Comparison of ENCODE assay signal across 25 cellular contexts in genomic region chr15:84001655-84002054, GRCh38.
"Had no signal": no experiment of that assay in that cellular context is flagged by ENCODE, and none has a peak within 500 bp of the region (broad histone marks: within the 10 kb centered on the region; RNA-seq: fewer than 3 reads in every experiment).

No MANE protein-coding gene starts in this region.

- H3K27me3 Mint-ChIP-seq: activated CD4-positive, alpha-beta memory T cell treated with anti-CD3 and anti-CD28 coated beads for 36 hours had no signal

- H3K4me1 Mint-ChIP-seq: activated CD4-positive, alpha-beta T cell treated with anti-CD3 and anti-CD28 coated beads, Interleukin-2, amount 10 ng/mL, durations not matched to agents 7 days and 5 days; activated naive CD8-positive, alpha-beta T cell treated with anti-CD3 and anti-CD28 coated beads, Interleukin-2, amount 50 U/mL, for 24 hours; T-helper 17 cell had no signal

- H3K4me1 ChIP-seq: ascending aorta, body of pancreas had no signal

- H3K27ac Mint-ChIP-seq: activated CD4-positive, alpha-beta memory T cell treated with anti-CD3 and anti-CD28 coated beads for 36 hours; activated CD4-positive, alpha-beta T cell treated with anti-CD3 and anti-CD28 coated beads, Interleukin-2, amount 10 ng/mL, durations not matched to agents 7 days and 5 days; activated naive CD4-positive, alpha-beta T cell treated with anti-CD3 and anti-CD28 coated beads, Interleukin-2, amount 50 U/mL, for 72 hours; activated naive CD8-positive, alpha-beta T cell treated with anti-CD3 and anti-CD28 coated beads, Interleukin-2, amount 50 U/mL, for 24 hours; T-helper 17 cell had no signal

- H3K27me3 ChIP-seq: ascending aorta, body of pancreas had no signal

- H3K4me3 ChIP-seq: ascending aorta, body of pancreas, cardiac muscle cell had no signal

- DNase-seq: activated CD4-positive, alpha-beta memory T cell treated with anti-CD3 and anti-CD28 coated beads for 36 hours; activated CD4-positive, alpha-beta T cell treated with anti-CD3 and anti-CD28 coated beads, Interleukin-2, amount 10 ng/mL, durations not matched to agents 7 days and 5 days; activated CD4-positive, CD25-positive, alpha-beta regulatory T cell; activated CD8-positive, alpha-beta memory T cell treated with anti-CD3 and anti-CD28 coated beads for 24 hours; activated effector memory CD4-positive, alpha-beta T cell treated with anti-CD3 and anti-CD28 coated beads, Interleukin-2, amount 50 U/mL, for 16 hours; activated naive CD4-positive, alpha-beta T cell treated with Interleukin-2 at 50 U/mL for 16 hours; activated naive CD8-positive, alpha-beta T cell treated with anti-CD3 and anti-CD28 coated beads, Interleukin-2, amount 50 U/mL, for 24 hours; activated T-cell treated with anti-CD3 and anti-CD28 coated beads, Interleukin-2, amount 50 U/mL, for 4 hours; amniotic stem cell; body of pancreas; Kasumi-1; KBM-7; NCI-H1105 treated with DMSO at 0.1 percent for 48 hours; NCI-H1436 treated with DMSO at 0.1 percent for 48 hours; NCI-H187 treated with DMSO at 0.1 percent for 48 hours; NCI-H2081 treated with DMSO at 0.1 percent for 48 hours; NCI-H446; NCI-H524; PC-3; SHP77 treated with DMSO at 0.1 percent for 48 hours; T-helper 17 cell; T-helper 9 cell had no signal

- H3K9me3 ChIP-seq: ascending aorta, body of pancreas had no signal

- H3K27ac ChIP-seq: ascending aorta, body of pancreas, cardiac muscle cell had no signal

- ATAC-seq: activated naive CD4-positive, alpha-beta T cell treated with anti-CD3 and anti-CD28 coated beads, Interleukin-2, amount 50 U/mL, for 72 hours; activated naive CD8-positive, alpha-beta T cell treated with anti-CD3 and anti-CD28 coated beads, Interleukin-2, amount 50 U/mL, for 24 hours; activated T-cell treated with anti-CD3 and anti-CD28 coated beads, Interleukin-2, amount 50 U/mL, for 4 hours; body of pancreas; PC-3; T-helper 17 cell had no signal

- H3K36me3 ChIP-seq: ascending aorta, cardiac muscle cell had no signal

- H3K4me3 Mint-ChIP-seq: activated CD4-positive, alpha-beta memory T cell treated with anti-CD3 and anti-CD28 coated beads for 36 hours; activated CD4-positive, alpha-beta T cell treated with anti-CD3 and anti-CD28 coated beads, Interleukin-2, amount 10 ng/mL, durations not matched to agents 7 days and 5 days; activated naive CD8-positive, alpha-beta T cell treated with anti-CD3 and anti-CD28 coated beads, Interleukin-2, amount 50 U/mL, for 24 hours; activated T-cell treated with anti-CD3 and anti-CD28 coated beads, Interleukin-2, amount 50 U/mL, for 4 hours; T-helper 17 cell had no signal

- H3K36me3 Mint-ChIP-seq: activated CD4-positive, alpha-beta memory T cell treated with anti-CD3 and anti-CD28 coated beads for 36 hours; activated naive CD4-positive, alpha-beta T cell treated with anti-CD3 and anti-CD28 coated beads, Interleukin-2, amount 50 U/mL, for 72 hours had no signal

- H3K9me3 Mint-ChIP-seq: activated CD4-positive, alpha-beta memory T cell treated with anti-CD3 and anti-CD28 coated beads for 36 hours; activated naive CD8-positive, alpha-beta T cell treated with anti-CD3 and anti-CD28 coated beads, Interleukin-2, amount 50 U/mL, for 24 hours; activated T-cell treated with anti-CD3 and anti-CD28 coated beads, Interleukin-2, amount 50 U/mL, for 4 hours had no signal
